Comparison of ENCODE assay signal across 2 cellular contexts in the genomic region with DNA sequence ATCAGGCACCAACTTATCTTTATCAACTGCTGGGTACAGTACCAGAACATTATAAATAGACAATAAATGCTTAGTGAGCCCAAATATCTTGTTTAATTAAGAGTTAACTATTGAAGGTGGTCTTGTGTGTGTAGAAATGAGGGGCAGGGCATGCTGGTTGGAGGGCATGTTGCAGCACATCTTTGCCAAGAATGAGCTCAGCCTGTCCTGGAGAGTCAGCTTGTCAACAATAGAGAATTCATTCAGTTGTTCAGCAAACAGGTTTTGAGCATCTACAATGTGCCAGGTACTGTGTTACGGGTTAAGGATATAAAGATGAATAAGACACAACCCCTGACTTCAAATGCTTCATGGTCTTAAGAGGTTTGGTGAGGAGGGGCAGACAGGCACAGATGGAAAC.
TF ChIP-seq lines count a peak whose summit lies in the region.

No MANE protein-coding gene starts in this region.

TF ChIP-seq in HCT116, 20 proteins besides CTCF, POLR2A, EP300 and RAD21:
- TF ChIP-seq EZH2phosphoT487 (IDR thresholded peaks at IDR 0.05; ENCODE audit: borderline replicate concordance) (no peak), CEBPB (IDR thresholded peaks at IDR 0.05; ENCODE audit: low read depth) (no peak), EZH2 (IDR thresholded peaks at IDR 0.05) (no peak), FOSL1 (IDR thresholded peaks at IDR 0.05; ENCODE audit: low read depth) (no peak), JUND (IDR thresholded peaks at IDR 0.05) (no peak), EGR1 (IDR thresholded peaks at IDR 0.05; ENCODE audit: low read depth) (no peak), SP1 (IDR thresholded peaks at IDR 0.05; ENCODE audit: low read depth) (no peak), ELF1 (IDR thresholded peaks at IDR 0.05; ENCODE audit: borderline replicate concordance, low read depth) (no peak), POLR2AphosphoS5 (IDR thresholded peaks at IDR 0.05; ENCODE audit: low read depth, low read length) (no peak), CBX3 (IDR thresholded peaks at IDR 0.05; ENCODE audit: low read depth) (no peak; the same call in 1 of the 2 replicates)
- TF ChIP-seq, protein P1, sequence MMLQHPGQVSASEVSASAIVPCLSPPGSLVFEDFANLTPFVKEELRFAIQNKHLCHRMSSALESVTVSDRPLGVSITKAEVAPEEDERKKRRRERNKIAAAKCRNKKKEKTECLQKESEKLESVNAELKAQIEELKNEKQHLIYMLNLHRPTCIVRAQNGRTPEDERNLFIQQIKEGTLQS (IDR thresholded peaks at IDR 0.05): no peak
- TF ChIP-seq, protein P2, sequence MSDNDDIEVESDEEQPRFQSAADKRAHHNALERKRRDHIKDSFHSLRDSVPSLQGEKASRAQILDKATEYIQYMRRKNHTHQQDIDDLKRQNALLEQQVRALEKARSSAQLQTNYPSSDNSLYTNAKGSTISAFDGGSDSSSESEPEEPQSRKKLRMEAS (IDR thresholded peaks at IDR 0.05): no peak
TF ChIP-seq in HCT116: peak in this region for 0.

TF ChIP-seq in endothelial cell of umbilical vein, 7 proteins besides CTCF, POLR2A, EP300 and RAD21:
- TF ChIP-seq, protein P2 (IDR thresholded peaks at IDR 0.05; ENCODE audit: insufficient read depth, insufficient read length): no peak
- TF ChIP-seq POLR2AphosphoS5 (IDR thresholded peaks at IDR 0.05; ENCODE audit: insufficient read depth, low read depth, low read length) (no peak), MYC (IDR thresholded peaks at IDR 0.05; ENCODE audit: low read depth, low read length) (no peak), GATA2 (IDR thresholded peaks at IDR 0.05; ENCODE audit: insufficient read depth, insufficient read length, low read depth, low read length) (no peak), FOS (IDR thresholded peaks at IDR 0.05; ENCODE audit: borderline replicate concordance, insufficient read depth, low read length) (no peak), JUN (IDR thresholded peaks at IDR 0.05; ENCODE audit: borderline replicate concordance, insufficient read depth, insufficient read length, low read depth) (no peak)
